ENCODE assay signal across 21 cellular contexts in the genomic region with DNA sequence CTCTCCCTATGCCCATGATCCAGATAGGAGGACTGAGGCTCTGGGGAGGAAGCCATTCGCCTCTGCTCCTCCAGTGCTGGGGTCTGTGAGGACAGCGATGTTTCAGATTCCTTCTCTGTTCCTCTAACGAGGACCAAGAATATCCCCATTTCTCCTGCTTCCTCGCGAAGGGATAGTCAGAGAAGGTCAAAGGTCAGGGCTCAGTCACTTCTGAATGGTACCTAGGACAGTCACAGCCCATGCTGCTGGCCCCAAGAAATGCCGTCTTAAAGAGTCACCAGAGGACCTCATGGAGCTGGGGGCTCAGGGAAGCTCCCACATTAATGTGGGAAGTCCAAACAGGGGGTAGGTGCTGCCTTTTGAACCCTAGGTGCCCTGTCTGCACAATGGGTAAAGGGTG. TPM values are rescaled to one million over a fixed set of nuclear protein-coding genes. Genes with fewer than 3 reads are reported as not detected.
DNase-seq lines count a peak whose midpoint lies in the region; ATAC-seq, FAIRE-seq and TF ChIP-seq lines count a peak whose summit lies in the region.
"Had no signal": no experiment of that assay in that cellular context is flagged by ENCODE, and none has a peak within 500 bp of the region (broad histone marks: within the 10 kb centered on the region; RNA-seq: fewer than 3 reads in every experiment).

No MANE protein-coding gene starts in this region.

- H4K20me1 ChIP-seq in endothelial cell of umbilical vein (replicated peaks; ENCODE audit: control insufficient read depth, extremely low read depth, insufficient read depth, low read length) (no peaks in the 10 kb centered on the region), osteoblast (ENCODE audit: insufficient read depth, low read length) (peaks cover 4% of the 10 kb centered on the region)

- BruUV-seq in endothelial cell of umbilical vein (replicated peaks; lab: Mats Ljungman, UMichigan) = no TSS peak

- H3K27me3 ChIP-seq in heart right ventricle (peaks cover 0 to 4% (median 0%) of the 10 kb centered on the region in 7 donors), endothelial cell of umbilical vein (ENCODE audit: control insufficient read depth in 2 of 2, insufficient read depth in 2 of 2, low read length in 2 of 2) (no peaks in the 10 kb centered on the region), osteoblast (ENCODE audit: insufficient read depth, low read length) (peaks cover 11% of the 10 kb centered on the region), uterus (no peaks in the 10 kb centered on the region)

- no peaks in the 10 kb centered on the region for H3K36me3 ChIP-seq in heart right ventricle
- H3K36me3 ChIP-seq in endothelial cell of umbilical vein (ENCODE audit: control insufficient read depth in 2 of 2, extremely low read depth in 1 of 2, insufficient read depth in 2 of 2, low read length in 2 of 2) = no peaks in the 10 kb centered on the region
- H3K36me3 ChIP-seq in osteoblast (ENCODE audit: insufficient read depth, low read length) = no peaks in the 10 kb centered on the region
- no peaks in the 10 kb centered on the region for H3K36me3 ChIP-seq in uterus

- H3K79me2 ChIP-seq in endothelial cell of umbilical vein (ENCODE audit: control insufficient read depth, insufficient read depth, low read length) (no peaks in the 10 kb centered on the region), osteoblast (ENCODE audit: insufficient read depth, low read length) (no peaks in the 10 kb centered on the region)

- intact Hi-C loops in heart right ventricle (cut with DNase I) = loop anchor here in 1 of 10 donors (10.0 kb wide), 1 partner anchor 242 kb away; no protein-coding TSS in a partner anchor
- intact Hi-C loops in Right ventricle myocardium superior (cut with DNase I) = no loop called here
- intact Hi-C loops in endothelial cell of umbilical vein (cut with micrococcal nuclease) = no loop called here
- intact Hi-C loops in uterus (cut with DNase I; ENCODE audit: low total_unique reads) = loop anchor here (10.0 kb wide), 1 partner anchor 112 kb away; a partner anchor contains a TSS

- no peak overlapping the region for H3K9ac ChIP-seq in endothelial cell of umbilical vein (replicated peaks; ENCODE audit: extremely low read depth, insufficient read depth, low read length)

- 58 to 62% methylated on average over 6 of the region's 6 CpGs for WGBS in heart right ventricle, 2 donors

- POLR2A ChIA-PET in endothelial cell of umbilical vein (lab: Charles Lee) = no interaction called here

- H3K9me3 ChIP-seq in heart right ventricle (no peaks in the 10 kb centered on the region), endothelial cell of umbilical vein (replicated peaks; ENCODE audit: control insufficient read depth, insufficient read depth, low read length) (no peaks in the 10 kb centered on the region), osteoblast (ENCODE audit: low read depth, low read length) (no peaks in the 10 kb centered on the region), uterus (no peaks in the 10 kb centered on the region)

- TF ChIP-seq POLR2A in endothelial cell of umbilical vein (IDR thresholded peaks at IDR 0.05; ENCODE audit: low read depth, low read length) = no peak
- no peak for TF ChIP-seq POLR2A in uterus (IDR thresholded peaks at IDR 0.05)

- H3K4me1 ChIP-seq in heart right ventricle (peaks cover 4 to 71% (median 28%) of the 10 kb centered on the region in 9 donors), endothelial cell of umbilical vein (ENCODE audit: control insufficient read depth, extremely low read depth, insufficient read depth, low read length) (peaks cover 27% of the 10 kb centered on the region), osteoblast (ENCODE audit: insufficient read depth, low read length) (peaks cover 54% of the 10 kb centered on the region), uterus (peaks cover 0 to 18% of the 10 kb centered on the region in 2 donors)

- H3K4me3 ChIP-seq in heart right ventricle (peak overlapping the region in 9 of 10 donors; percentile 31 to 63 (median 51)), endothelial cell of umbilical vein (replicated peaks in 1 of 3; ENCODE audit: insufficient read depth in 1 of 3, low read depth in 1 of 3, low read length in 3 of 3) (no peak overlapping the region), osteoblast (ENCODE audit: insufficient read depth, low read length) (no peak overlapping the region), uterus (no peak overlapping the region)

- no peak overlapping the region for H3K4me2 ChIP-seq in endothelial cell of umbilical vein (ENCODE audit: insufficient read depth, low read length)
- peak overlapping the region; percentile 74 for H3K4me2 ChIP-seq in osteoblast (ENCODE audit: insufficient read depth, low read length)

- TF ChIP-seq CTCF in heart right ventricle (IDR thresholded peaks at IDR 0.05) (no peak), endothelial cell of umbilical vein (IDR thresholded peaks at IDR 0.05; ENCODE audit: extremely low read depth in 1 of 2, insufficient read depth in 1 of 2, low read depth in 1 of 2, low read length in 2 of 2) (no peak), osteoblast (IDR thresholded peaks at IDR 0.05; ENCODE audit: extremely low read depth, low read depth, low read length) (no peak), uterus (IDR thresholded peaks at IDR 0.05) (no peak)

- DNase-seq in heart right ventricle = no peak
- no peak for DNase-seq in Right ventricle myocardium superior
- DNase-seq in endothelial cell of umbilical vein (ENCODE audit: low read depth, low spot score) = no peak
- no peak for DNase-seq in osteoblast (ENCODE audit: insufficient read length, low spot score, missing footprints)
- DNase-seq in uterus = no peak
- no peak for DNase-seq in retina
- no peak for DNase-seq in NCI-H345 treated with DMSO at 0.1 percent for 48 hours (lab: John Stamatoyannopoulos, UW; ENCODE audit: unreplicated experiment)
- no peak for DNase-seq in NCI-H2171 treated with DMSO at 0.1 percent for 48 hours (lab: John Stamatoyannopoulos, UW)
- DNase-seq: amygdala; cortex of kidney; DMS79 treated with DMSO at 0.1 percent for 48 hours; NCI-H1694 treated with DMSO at 0.1 percent for 48 hours; NCI-H446 treated with DMSO at 0.1 percent for 48 hours; nucleus accumbens; stimulated activated CD4-positive, alpha-beta T cell treated with anti-CD3 and anti-CD28 coated beads, Interleukin-4, amount 100 ng/mL, for 24 hours; T-helper 2 cell had no signal

- H3K9me1 ChIP-seq in endothelial cell of umbilical vein (replicated peaks; ENCODE audit: control insufficient read depth, extremely low read depth, insufficient read depth, low read length) = no peaks in the 10 kb centered on the region

- H2AFZ ChIP-seq in endothelial cell of umbilical vein (ENCODE audit: low read depth, low read length) = no peak overlapping the region
- H2AFZ ChIP-seq in osteoblast (ENCODE audit: low read length) = no peak overlapping the region

- H3K27ac ChIP-seq in heart right ventricle (peak overlapping the region; percentile 27 to 91 (median 78)), endothelial cell of umbilical vein (ENCODE audit: insufficient read depth, low read depth, low read length) (peak overlapping the region; percentile 64), osteoblast (ENCODE audit: low read depth, low read length) (peak overlapping the region; percentile 93), uterus (peak overlapping the region; percentile 78 to 81)

- FAIRE-seq in endothelial cell of umbilical vein (lab: Jason Lieb, UNC) = no peak

- dilution Hi-C loops in endothelial cell of umbilical vein (cut with MboI; ENCODE audit: extremely low pct_ligation_motif_present, low sequenced_read_pairs) = no loop called here

- CTCF ChIA-PET in endothelial cell of umbilical vein (lab: Charles Lee) = interaction anchor here (1.0 to 18.2 kb wide), 5 partner anchors 9 to 188 kb away, joined by 3 to 619 read pairs (median 4); a partner anchor contains a TSS

- ATAC-seq in heart right ventricle (no peak), Right ventricle myocardium superior (ENCODE audit: poor library complexity) (no peak)

RNA-seq across cellular contexts. Expression of a gene that starts 2.1 kb away (rescaled TPM):
- total RNA-seq in heart right ventricle (1 to 10 TPM; 1.4 to 6.5 (median 2.5) TPM), Right ventricle myocardium superior (0.62 TPM), endothelial cell of umbilical vein (not detected in 2 replicates), osteoblast (under 0.01 and 0.36 TPM in 2 replicates), uterus (1 to 10 TPM in 2 of 4 donors, not detected in 2; 5.4 to 6.2 TPM)
- polyA plus RNA-seq in heart right ventricle (1 to 10 TPM; 6.0 to 7.5 TPM), endothelial cell of umbilical vein (0.81 and 0.84 TPM in 2 replicates)
- polyA plus RNA-seq in endothelial cell of umbilical vein (2011; cell fraction: cytosol; rRNA removed) = 0.35 and 0.56 TPM in 2 replicates
- polyA plus RNA-seq in endothelial cell of umbilical vein (2011; cell fraction: nucleus; rRNA removed) = 0.14 and 0.41 TPM in 2 replicates
- polyA plus RNA-seq in endothelial cell of umbilical vein (2012) = 0.13 and 0.26 TPM in 2 replicates
- 0.22 TPM in 1 of 2 replicates, not detected in the other for polyA minus RNA-seq in endothelial cell of umbilical vein
- not detected for polyA minus RNA-seq in endothelial cell of umbilical vein (2011; cell fraction: cytosol; rRNA and poly(A)+ RNA removed)
- polyA minus RNA-seq in endothelial cell of umbilical vein (2011; cell fraction: nucleus; rRNA and poly(A)+ RNA removed) = 0.87 and 0.96 TPM in 2 replicates
- total RNA-seq: A172; activated T-helper 2 cell treated with anti-CD3 and anti-CD28 coated beads, Interferon-gamma antibody, Interleukin-2, Interleukin-4, amounts not matched to agents 10 μg/mL and 5 μg/mL and 100 μg/mL, durations not matched to agents 14 hours and 24 hours and 36 hours; epithelial cell of proximal tubule; WTC11 had no signal
- polyA plus RNA-seq: CD14-positive monocyte had no signal

RNA-seq across cellular contexts. Expression of a gene that starts 24.1 kb away (rescaled TPM):
- 1 to 10 TPM in 1 of 10 donors, under 1 TPM in 8, not detected in 1; 0.06 to 2.1 (median 0.28) TPM for total RNA-seq in heart right ventricle
- under 1 TPM in 1 of 2 donors, not detected in 1; 0.16 TPM for polyA plus RNA-seq in heart right ventricle
- total RNA-seq in Right ventricle myocardium superior = 0.19 TPM
- total RNA-seq in endothelial cell of umbilical vein = 2.7 and 3.2 TPM in 2 replicates
- polyA plus RNA-seq in endothelial cell of umbilical vein = 2.6 and 3.7 TPM in 2 replicates
- polyA plus RNA-seq in endothelial cell of umbilical vein (2011; cell fraction: cytosol; rRNA removed) = 2.3 and 2.8 TPM in 2 replicates
- polyA plus RNA-seq in endothelial cell of umbilical vein (2011; cell fraction: nucleus; rRNA removed) = 3.6 and 4.3 TPM in 2 replicates
- polyA plus RNA-seq in endothelial cell of umbilical vein (2012) = 1.5 and 1.6 TPM in 2 replicates
- polyA minus RNA-seq in endothelial cell of umbilical vein = 1.7 and 1.9 TPM in 2 replicates
- polyA minus RNA-seq in endothelial cell of umbilical vein (2011; cell fraction: cytosol; rRNA and poly(A)+ RNA removed) = not detected
- polyA minus RNA-seq in endothelial cell of umbilical vein (2011; cell fraction: nucleus; rRNA and poly(A)+ RNA removed) = 1.5 and 1.6 TPM in 2 replicates
- total RNA-seq in osteoblast = under 0.01 and 0.36 TPM in 2 replicates
- total RNA-seq in uterus = under 1 TPM in 2 of 4 donors, not detected in 2; 0.21 to 0.69 TPM
- total RNA-seq: epithelial cell of proximal tubule had no signal
- polyA plus RNA-seq: CD14-positive monocyte had no signal

RNA-seq across cellular contexts. Expression of a gene that starts 27.0 kb away (rescaled TPM):
- total RNA-seq in heart right ventricle (1 to 10 TPM; 1.7 to 7.2 (median 5.0) TPM), Right ventricle myocardium superior (2.5 TPM), endothelial cell of umbilical vein (0.62 TPM in 1 of 2 replicates, not detected in the other), osteoblast (1.2 and 1.4 TPM in 2 replicates), uterus (10 to 100 TPM in 1 of 4 donors, 1 to 10 TPM in 2, not detected in 1; 1.6 to 45.6 (median 8.8) TPM)
- polyA plus RNA-seq in heart right ventricle (1 to 10 TPM in 1 of 2 donors, under 1 TPM in 1; 0.90 to 6.0 TPM), endothelial cell of umbilical vein (0.33 and 0.75 TPM in 2 replicates)
- polyA plus RNA-seq in endothelial cell of umbilical vein (2011; cell fraction: cytosol; rRNA removed) = 0.12 and 0.27 TPM in 2 replicates
- 0.16 and 0.35 TPM in 2 replicates for polyA plus RNA-seq in endothelial cell of umbilical vein (2011; cell fraction: nucleus; rRNA removed)
- polyA plus RNA-seq in endothelial cell of umbilical vein (2012) = 0.16 and 0.19 TPM in 2 replicates
- polyA minus RNA-seq in endothelial cell of umbilical vein = not detected in 2 replicates
- polyA minus RNA-seq in endothelial cell of umbilical vein (2011; cell fraction: cytosol; rRNA and poly(A)+ RNA removed) = not detected
- polyA minus RNA-seq in endothelial cell of umbilical vein (2011; cell fraction: nucleus; rRNA and poly(A)+ RNA removed) = not detected in 2 replicates
- total RNA-seq: activated T-helper 2 cell treated with anti-CD3 and anti-CD28 coated beads, Interferon-gamma antibody, Interleukin-2, Interleukin-4, amounts not matched to agents 10 μg/mL and 5 μg/mL and 100 μg/mL, durations not matched to agents 14 hours and 24 hours and 36 hours; epithelial cell of proximal tubule had no signal
- polyA plus RNA-seq: CD14-positive monocyte had no signal

RNA-seq across cellular contexts. Expression of a gene that starts 27.1 kb away (rescaled TPM):
- total RNA-seq in heart right ventricle (under 1 TPM in 1 of 10 donors, not detected in 9; 0.15 TPM), Right ventricle myocardium superior (not detected), endothelial cell of umbilical vein (not detected in 2 replicates), osteoblast (0.59 and 0.72 TPM in 2 replicates), uterus (1 to 10 TPM in 1 of 4 donors, under 1 TPM in 2, not detected in 1; under 0.01 to 2.9 (median 0.91) TPM)
- polyA plus RNA-seq in heart right ventricle (under 1 TPM; 0.03 to 0.07 TPM), endothelial cell of umbilical vein (0.03 TPM in 1 of 2 replicates, not detected in the other)
- polyA plus RNA-seq in endothelial cell of umbilical vein (2011; cell fraction: cytosol; rRNA removed) = 0.04 and 0.10 TPM in 2 replicates
- 0.37 and 0.53 TPM in 2 replicates for polyA plus RNA-seq in endothelial cell of umbilical vein (2011; cell fraction: nucleus; rRNA removed)
- 0.08 TPM in 1 of 2 replicates, not detected in the other for polyA plus RNA-seq in endothelial cell of umbilical vein (2012)
- polyA minus RNA-seq in endothelial cell of umbilical vein = 0.55 TPM in 1 of 2 replicates, not detected in the other
- not detected for polyA minus RNA-seq in endothelial cell of umbilical vein (2011; cell fraction: cytosol; rRNA and poly(A)+ RNA removed)
- not detected in 2 replicates for polyA minus RNA-seq in endothelial cell of umbilical vein (2011; cell fraction: nucleus; rRNA and poly(A)+ RNA removed)
- total RNA-seq: activated T-helper 2 cell treated with anti-CD3 and anti-CD28 coated beads, Interferon-gamma antibody, Interleukin-2, Interleukin-4, amounts not matched to agents 10 μg/mL and 5 μg/mL and 100 μg/mL, durations not matched to agents 14 hours and 24 hours and 36 hours; epithelial cell of proximal tubule; WTC11 had no signal
- polyA plus RNA-seq: CD14-positive monocyte had no signal

Comparison
In these comparisons a context has a peak if more than half of its experiments do, and no peak if none do; other contexts are left out.
1. H3K4me3 ChIP-seq: peak in heart right ventricle (9 of 10); none in endothelial cell of umbilical vein (0 of 3), osteoblast (single experiment) and uterus (0 of 2).
2. Peak in every context shown above with its lines, with median percentiles within 50 percentile points of each other: H3K27ac ChIP-seq.